1 cellular context compared by ENCODE assay signal in the genomic region with DNA sequence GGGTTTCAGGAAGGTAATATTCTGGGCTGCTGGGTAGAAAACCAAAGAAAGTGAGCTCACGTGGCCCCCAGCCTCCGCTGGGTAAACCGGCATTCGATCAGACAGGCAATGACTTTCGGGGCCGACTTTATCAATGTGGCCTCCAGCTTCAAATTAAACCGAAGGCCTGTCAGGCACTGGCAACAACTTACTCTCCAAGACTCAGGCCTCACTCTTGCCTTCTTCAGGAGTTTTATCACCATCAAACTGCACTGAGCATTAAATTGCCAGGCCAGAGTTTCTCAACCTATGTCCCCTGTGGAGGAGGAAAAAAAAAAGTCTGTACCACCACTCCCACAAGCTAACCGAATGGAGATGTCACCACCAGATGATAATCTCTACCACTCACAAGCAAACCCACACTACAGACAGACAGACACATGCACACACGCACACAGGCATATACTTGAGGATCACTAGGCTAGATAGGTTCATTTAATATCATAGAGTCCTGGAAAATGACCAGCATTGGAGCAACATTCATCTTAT.
TF ChIP-seq lines count a peak whose summit lies in the region.

No MANE protein-coding gene starts in this region.

TF ChIP-seq in GM12878, 131 proteins besides CTCF, POLR2A, EP300 and RAD21 (continued from another document):
- TF ChIP-seq EGR1 (IDR thresholded peaks at IDR 0.05; ENCODE audit: borderline replicate concordance in 1 of 2, low read depth in 2 of 2, low read length in 2 of 2) (no peak), ZBED1 (IDR thresholded peaks at IDR 0.05; ENCODE audit: borderline replicate concordance) (no peak), MTA2 (IDR thresholded peaks at IDR 0.05; ENCODE audit: low read depth) (no peak), ZNF207 (IDR thresholded peaks at IDR 0.05; ENCODE audit: borderline replicate concordance) (no peak), ATF7 (IDR thresholded peaks at IDR 0.05; ENCODE audit: low read depth) (no peak)
- TF ChIP-seq, protein P1, sequence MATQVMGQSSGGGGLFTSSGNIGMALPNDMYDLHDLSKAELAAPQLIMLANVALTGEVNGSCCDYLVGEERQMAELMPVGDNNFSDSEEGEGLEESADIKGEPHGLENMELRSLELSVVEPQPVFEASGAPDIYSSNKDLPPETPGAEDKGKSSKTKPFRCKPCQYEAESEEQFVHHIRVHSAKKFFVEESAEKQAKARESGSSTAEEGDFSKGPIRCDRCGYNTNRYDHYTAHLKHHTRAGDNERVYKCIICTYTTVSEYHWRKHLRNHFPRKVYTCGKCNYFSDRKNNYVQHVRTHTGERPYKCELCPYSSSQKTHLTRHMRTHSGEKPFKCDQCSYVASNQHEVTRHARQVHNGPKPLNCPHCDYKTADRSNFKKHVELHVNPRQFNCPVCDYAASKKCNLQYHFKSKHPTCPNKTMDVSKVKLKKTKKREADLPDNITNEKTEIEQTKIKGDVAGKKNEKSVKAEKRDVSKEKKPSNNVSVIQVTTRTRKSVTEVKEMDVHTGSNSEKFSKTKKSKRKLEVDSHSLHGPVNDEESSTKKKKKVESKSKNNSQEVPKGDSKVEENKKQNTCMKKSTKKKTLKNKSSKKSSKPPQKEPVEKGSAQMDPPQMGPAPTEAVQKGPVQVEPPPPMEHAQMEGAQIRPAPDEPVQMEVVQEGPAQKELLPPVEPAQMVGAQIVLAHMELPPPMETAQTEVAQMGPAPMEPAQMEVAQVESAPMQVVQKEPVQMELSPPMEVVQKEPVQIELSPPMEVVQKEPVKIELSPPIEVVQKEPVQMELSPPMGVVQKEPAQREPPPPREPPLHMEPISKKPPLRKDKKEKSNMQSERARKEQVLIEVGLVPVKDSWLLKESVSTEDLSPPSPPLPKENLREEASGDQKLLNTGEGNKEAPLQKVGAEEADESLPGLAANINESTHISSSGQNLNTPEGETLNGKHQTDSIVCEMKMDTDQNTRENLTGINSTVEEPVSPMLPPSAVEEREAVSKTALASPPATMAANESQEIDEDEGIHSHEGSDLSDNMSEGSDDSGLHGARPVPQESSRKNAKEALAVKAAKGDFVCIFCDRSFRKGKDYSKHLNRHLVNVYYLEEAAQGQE (IDR thresholded peaks at IDR 0.05; ENCODE audit: low read depth, low read length) = no peak
